Comparison of ENCODE assay signal across 8 cellular contexts in the genomic region with DNA sequence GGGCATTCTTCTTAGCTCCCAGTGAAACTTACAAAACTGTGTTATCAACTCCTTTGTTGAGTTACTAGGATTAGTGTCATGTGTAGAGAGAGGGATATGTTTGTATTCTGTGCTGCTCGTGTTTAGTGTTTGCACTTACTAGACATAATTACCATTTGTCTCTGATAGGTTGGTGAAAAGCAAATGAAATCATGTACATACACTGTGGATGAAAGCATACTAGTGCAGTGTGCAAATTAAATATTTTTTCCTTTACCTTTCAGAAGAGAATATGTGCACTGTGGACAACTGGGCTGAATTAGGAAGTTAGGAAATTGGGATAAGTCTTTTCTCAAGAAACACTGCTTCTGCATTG. TPM values are rescaled to one million over a fixed set of nuclear protein-coding genes. Genes with fewer than 3 reads are reported as not detected.
DNase-seq lines count a peak whose midpoint lies in the region; ATAC-seq and TF ChIP-seq lines count a peak whose summit lies in the region.

No MANE protein-coding gene starts in this region.

- no peak overlapping the region for H3K18ac ChIP-seq in IMR-90 (ENCODE audit: low read depth, low read length)

- WGBS in IMR-90 (ENCODE audit: extremely low coverage in 2 of 2, insufficient read length in 1 of 2), 2 experiments, result no CpG with 5 or more reads among the region's 1 CpG

- no peak overlapping the region for H4K5ac ChIP-seq in IMR-90 (ENCODE audit: low read depth, low read length)

- no peak overlapping the region for H4K91ac ChIP-seq in IMR-90 (ENCODE audit: insufficient read depth, low read depth, low read length)

- POLR2A ChIA-PET in IMR-90 (lab: Charles Lee; ENCODE audit: unreplicated experiment), result no interaction called here
- POLR2A ChIA-PET in naive thymus-derived CD8-positive, alpha-beta T cell (lab: Charles Lee), result no interaction called here

- peak overlapping the region; percentile 88 to 99 (median 93) for H3K4me3 Mint-ChIP-seq in naive thymus-derived CD8-positive, alpha-beta T cell

- H3K4me3 ChIP-seq in BLaER1, result peak overlapping the region; percentile 97; the same call in 1 of the 2 replicates
- H3K4me3 ChIP-seq in IMR-90 (ENCODE audit: insufficient read depth, low read depth, low read length), result peak overlapping the region; percentile 98; the same call in 1 of the 2 replicates
- H3K4me3 ChIP-seq in astrocyte of the spinal cord (ENCODE audit: low read depth, low read length), result peak overlapping the region; percentile 95

- H3K9me1 ChIP-seq in IMR-90 (ENCODE audit: insufficient read depth, low read length), result peaks cover 3% of the 10 kb centered on the region; the same call in 1 of the 2 replicates

- no peak overlapping the region for H3K56ac ChIP-seq in IMR-90 (ENCODE audit: extremely low read depth, insufficient read depth, low read length)

- no peak overlapping the region for H2AFZ ChIP-seq in IMR-90 (replicated peaks; ENCODE audit: low read length, poor library complexity)

- CTCF ChIA-PET in IMR-90 (lab: Yijun Ruan, JAX), result interaction anchor here (1.2 kb wide), 1 partner anchor 111 kb away, joined by 3 read pairs; no protein-coding TSS in a partner anchor

- TF ChIP-seq POLR2A in IMR-90 (IDR thresholded peaks at IDR 0.05; ENCODE audit: low read depth, low read length), result no peak

- H3K9me3 ChIP-seq in BLaER1 (peaks cover 4% of the 10 kb centered on the region; the same call in 1 of the 2 replicates), IMR-90 (ENCODE audit: control insufficient read depth, insufficient read depth, low read length) (no peaks in the 10 kb centered on the region)

- H3K27me3 Mint-ChIP-seq in naive thymus-derived CD8-positive, alpha-beta T cell, result no peaks in the 10 kb centered on the region

- H3K23ac ChIP-seq in IMR-90 (ENCODE audit: low read depth, low read length), result peak overlapping the region; percentile 46; the same call in 1 of the 2 replicates

- H3K4me1 Mint-ChIP-seq in naive thymus-derived CD8-positive, alpha-beta T cell, result peaks cover 13 to 42% (median 40%) of the 10 kb centered on the region in 4 donors

- H3K36me3 ChIP-seq in BLaER1 (peaks cover 11% of the 10 kb centered on the region; the same call in 1 of the 2 replicates), IMR-90 (ENCODE audit: control insufficient read depth, insufficient read depth, low read length) (no peaks in the 10 kb centered on the region)

- H3K9me3 Mint-ChIP-seq in naive thymus-derived CD8-positive, alpha-beta T cell, result no peaks in the 10 kb centered on the region

- no peak overlapping the region for H2AK9ac ChIP-seq in IMR-90 (replicated peaks; ENCODE audit: low read depth, low read length, poor library complexity)

- dilution Hi-C loops in IMR-90 (cut with HindIII; ENCODE audit: low sequenced_read_pairs, unreplicated experiment), result no loop called here

- H3K36me3 Mint-ChIP-seq in naive thymus-derived CD8-positive, alpha-beta T cell, result peaks cover 0 to 2% (median 0%) of the 10 kb centered on the region in 3 donors

- no peak overlapping the region for H2BK5ac ChIP-seq in IMR-90 (ENCODE audit: low read depth, low read length, poor library complexity, severe bottlenecking)

- H2BK15ac ChIP-seq in IMR-90 (ENCODE audit: low read depth, low read length), result no peak overlapping the region

- H3K9ac ChIP-seq in BLaER1 (peak overlapping the region; percentile 86; the same call in 1 of the 2 replicates), IMR-90 (ENCODE audit: low read depth, low read length) (peak overlapping the region; percentile 62; the same call in 1 of the 2 replicates)

- H3K14ac ChIP-seq in IMR-90 (replicated peaks; ENCODE audit: low read depth, low read length), result no peak overlapping the region

- H2AK5ac ChIP-seq in IMR-90 (ENCODE audit: low read depth, low read length), result no peak overlapping the region

- no peak for TF ChIP-seq RAD21 in IMR-90 (IDR thresholded peaks at IDR 0.05; ENCODE audit: low read length)

- H3K27ac Mint-ChIP-seq in naive thymus-derived CD8-positive, alpha-beta T cell, result peak overlapping the region; percentile 44 to 92 (median 88)

- H3K27me3 ChIP-seq in BLaER1, result no peaks in the 10 kb centered on the region
- H3K27me3 ChIP-seq in IMR-90 (ENCODE audit: control insufficient read depth, insufficient read depth, low read length), result no peaks in the 10 kb centered on the region

- peaks cover 31% of the 10 kb centered on the region for H3K4me1 ChIP-seq in BLaER1
- peaks cover 2% of the 10 kb centered on the region; the same call in 1 of the 2 replicates for H3K4me1 ChIP-seq in IMR-90 (ENCODE audit: control insufficient read depth, insufficient read depth, low read length)

- TF ChIP-seq CTCF in IMR-90 (conservative IDR thresholded peaks at IDR 0.05; ENCODE audit: low read depth, low read length) (no peak), astrocyte of the spinal cord (IDR thresholded peaks at IDR 0.05; ENCODE audit: low read depth, low read length) (no peak)

- in situ Hi-C loops in IMR-90 (cut with MboI; ENCODE audit: low sequenced_read_pairs), result no loop called here
- in situ Hi-C loops in astrocyte of the spinal cord (cut with HindIII; ENCODE audit: low sequenced_read_pairs), result no loop called here

- no peak for ATAC-seq in IMR-90 (ENCODE audit: low read depth)
- ATAC-seq in naive thymus-derived CD8-positive, alpha-beta T cell, result no peak
- no peak for ATAC-seq in HG03097 (IDR thresholded peaks at IDR 0.05; ENCODE audit: low FRiP score, unreplicated experiment)

- intact Hi-C loops in IMR-90 (cut with micrococcal nuclease), result no loop called here

- DNase-seq in IMR-90, result no peak
- DNase-seq in astrocyte of the spinal cord (ENCODE audit: low read depth, low spot score), result no peak
- DNase-seq in naive thymus-derived CD8-positive, alpha-beta T cell, result no peak
- no peak for DNase-seq in NCI-H2029 treated with DMSO at 0.1 percent for 48 hours (lab: John Stamatoyannopoulos, UW)
- DNase-seq in NCI-H1417 treated with DMSO at 0.1 percent for 48 hours (lab: John Stamatoyannopoulos, UW), result no peak
- no peak for DNase-seq in stimulated activated CD4-positive, alpha-beta T cell treated with anti-CD3 and anti-CD28 coated beads, Interleukin-2, amount 100 ng/mL, for 48 hours

- no peak overlapping the region for H3K4ac ChIP-seq in IMR-90 (ENCODE audit: low read depth, low read length)

- TSS peak; percentile 40 for BruUV-seq in IMR-90 (replicated peaks; lab: Mats Ljungman, UMichigan)

- no peak overlapping the region; the same call in 1 of the 2 replicates for H3K27ac ChIP-seq in BLaER1
- H3K27ac ChIP-seq in IMR-90 (ENCODE audit: insufficient read depth, low read length), result no peak overlapping the region

- peak overlapping the region; percentile 88 for H3K4me2 ChIP-seq in BLaER1
- H3K4me2 ChIP-seq in IMR-90 (ENCODE audit: low read depth, low read length), result peak overlapping the region; percentile 70

- no peak overlapping the region for H2BK20ac ChIP-seq in IMR-90 (ENCODE audit: low read depth, low read length)

- no peaks in the 10 kb centered on the region for H4K20me1 ChIP-seq in BLaER1
- H4K20me1 ChIP-seq in IMR-90 (ENCODE audit: insufficient read depth, low read length), result no peaks in the 10 kb centered on the region

- no peak overlapping the region for H4K8ac ChIP-seq in IMR-90 (ENCODE audit: low read depth in 2 of 2, low read length in 2 of 2)

- no peak overlapping the region for H2BK120ac ChIP-seq in IMR-90 (ENCODE audit: low read depth, low read length)

- H3K79me1 ChIP-seq in IMR-90 (ENCODE audit: low read depth in 1 of 2, low read length in 2 of 2), result peaks cover 23 to 42% of the 10 kb centered on the region in 2 experiments

TF ChIP-seq in IMR-90, 13 proteins besides CTCF, POLR2A, EP300 and RAD21 (continues in another document):
- TF ChIP-seq NFE2L2 (IDR thresholded peaks at IDR 0.05; ENCODE audit: low read depth, low read length) (no peak), MAFK (IDR thresholded peaks at IDR 0.05; ENCODE audit: low read depth, low read length) (no peak), RCOR1 (IDR thresholded peaks at IDR 0.05; ENCODE audit: insufficient replicate concordance, low read length) (no peak), CEBPB (IDR thresholded peaks at IDR 0.05; ENCODE audit: low read depth, low read length) (no peak), SMC3 (IDR thresholded peaks at IDR 0.05; ENCODE audit: low read depth, low read length) (no peak), RFX5 (IDR thresholded peaks at IDR 0.05; ENCODE audit: low read depth, low read length) (no peak), CHD1 (IDR thresholded peaks at IDR 0.05; ENCODE audit: low read depth, low read length) (no peak), FOS (IDR thresholded peaks at IDR 0.05; ENCODE audit: low read depth, low read length) (no peak)
- TF ChIP-seq, protein P1, sequence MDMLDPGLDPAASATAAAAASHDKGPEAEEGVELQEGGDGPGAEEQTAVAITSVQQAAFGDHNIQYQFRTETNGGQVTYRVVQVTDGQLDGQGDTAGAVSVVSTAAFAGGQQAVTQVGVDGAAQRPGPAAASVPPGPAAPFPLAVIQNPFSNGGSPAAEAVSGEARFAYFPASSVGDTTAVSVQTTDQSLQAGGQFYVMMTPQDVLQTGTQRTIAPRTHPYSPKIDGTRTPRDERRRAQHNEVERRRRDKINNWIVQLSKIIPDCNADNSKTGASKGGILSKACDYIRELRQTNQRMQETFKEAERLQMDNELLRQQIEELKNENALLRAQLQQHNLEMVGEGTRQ (IDR thresholded peaks at IDR 0.05; ENCODE audit: low read depth, low read length), result no peak
- TF ChIP-seq, protein P2, sequence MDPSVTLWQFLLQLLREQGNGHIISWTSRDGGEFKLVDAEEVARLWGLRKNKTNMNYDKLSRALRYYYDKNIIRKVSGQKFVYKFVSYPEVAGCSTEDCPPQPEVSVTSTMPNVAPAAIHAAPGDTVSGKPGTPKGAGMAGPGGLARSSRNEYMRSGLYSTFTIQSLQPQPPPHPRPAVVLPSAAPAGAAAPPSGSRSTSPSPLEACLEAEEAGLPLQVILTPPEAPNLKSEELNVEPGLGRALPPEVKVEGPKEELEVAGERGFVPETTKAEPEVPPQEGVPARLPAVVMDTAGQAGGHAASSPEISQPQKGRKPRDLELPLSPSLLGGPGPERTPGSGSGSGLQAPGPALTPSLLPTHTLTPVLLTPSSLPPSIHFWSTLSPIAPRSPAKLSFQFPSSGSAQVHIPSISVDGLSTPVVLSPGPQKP (IDR thresholded peaks at IDR 0.05; ENCODE audit: borderline replicate concordance, low read depth, low read length), result no peak

RNA-seq across cellular contexts. Expression of a gene that starts 1.2 kb away (rescaled TPM):
- total RNA-seq in IMR-90 (2012; rRNA removed), result 7.0 and 7.2 TPM in 2 replicates
- polyA plus RNA-seq in IMR-90 (2012; rRNA removed), result 2.3 and 2.4 TPM in 2 replicates
- polyA plus RNA-seq in IMR-90 (2012; cell fraction: cytosol; rRNA removed), result 0.57 and 1.0 TPM in 2 replicates
- polyA plus RNA-seq in IMR-90 (2012; cell fraction: nucleus; rRNA removed; ENCODE audit: low replicate concordance), result 1.5 and 8.7 TPM in 2 replicates
- 10 to 100 TPM; 13.6 to 15.1 TPM for total RNA-seq in naive thymus-derived CD8-positive, alpha-beta T cell
- 10 to 100 TPM in 1 of 3 donors, 1 to 10 TPM in 2; 6.3 to 10.8 (median 8.2) TPM for polyA plus RNA-seq in naive thymus-derived CD8-positive, alpha-beta T cell

RNA-seq across cellular contexts. Expression of a gene that starts 1.3 kb away (rescaled TPM):
- total RNA-seq in IMR-90 (2012; rRNA removed), result 151 and 201 TPM in 2 replicates
- 272 and 294 TPM in 2 replicates for polyA plus RNA-seq in IMR-90 (2012; rRNA removed)
- 136 and 173 TPM in 2 replicates for polyA plus RNA-seq in IMR-90 (2012; cell fraction: cytosol; rRNA removed)
- polyA plus RNA-seq in IMR-90 (2012; cell fraction: nucleus; rRNA removed; ENCODE audit: low replicate concordance), result 41.7 and 85.9 TPM in 2 replicates
- total RNA-seq in naive thymus-derived CD8-positive, alpha-beta T cell, result 10 to 100 TPM; 49.7 to 55.7 TPM
- 10 to 100 TPM; 55.7 to 62.6 (median 59.9) TPM for polyA plus RNA-seq in naive thymus-derived CD8-positive, alpha-beta T cell
